In genomic region chr14:92317511-92317910, GRCh38 we compare ENCODE assay signal across 23 cellular contexts. TPM values are rescaled to one million over a fixed set of nuclear protein-coding genes. Genes with fewer than 3 reads are reported as not detected.
A peak's percentile ranks its signal among the peaks of the same experiment; 100 is the strongest.
DNase-seq lines count a peak whose midpoint lies in the region; ATAC-seq, FAIRE-seq and TF ChIP-seq lines count a peak whose summit lies in the region.
"Had no signal": no experiment of that assay in that cellular context is flagged by ENCODE, and none has a peak within 500 bp of the region (broad histone marks: within the 10 kb centered on the region; RNA-seq: fewer than 3 reads in every experiment).

No MANE protein-coding gene starts in this region.

- CTCF ChIA-PET in IMR-90 (lab: Yijun Ruan, JAX): no interaction called here

- no peak overlapping the region for H4K5ac ChIP-seq in IMR-90 (ENCODE audit: low read depth, low read length)

- in situ Hi-C loops in IMR-90 (cut with MboI; ENCODE audit: low sequenced_read_pairs): no loop called here

- dilution Hi-C loops in IMR-90 (cut with HindIII; ENCODE audit: low sequenced_read_pairs, unreplicated experiment): no loop called here

- no peak for FAIRE-seq in pancreas (lab: Jason Lieb, UNC)
- FAIRE-seq: endometrium, frontal cortex, HepG2, kidney had no signal

- H3K4me1 ChIP-seq in BLaER1 (peaks cover 17% of the 10 kb centered on the region), IMR-90 (ENCODE audit: control insufficient read depth, insufficient read depth, low read length) (no peaks in the 10 kb centered on the region), adrenal gland (replicated peaks in 1 of 2) (no peaks in the 10 kb centered on the region), pancreas (no peaks in the 10 kb centered on the region)
- H3K4me1 ChIP-seq: HAP-1, testis had no signal

- no peak overlapping the region for H2AFZ ChIP-seq in IMR-90 (replicated peaks; ENCODE audit: low read length, poor library complexity)

- H2AK5ac ChIP-seq in IMR-90 (ENCODE audit: low read depth, low read length): no peak overlapping the region

- H3K36me3 ChIP-seq in BLaER1 (no peaks in the 10 kb centered on the region), IMR-90 (ENCODE audit: control insufficient read depth, insufficient read depth, low read length) (no peaks in the 10 kb centered on the region), adrenal gland (replicated peaks in 1 of 2) (no peaks in the 10 kb centered on the region), pancreas (no peaks in the 10 kb centered on the region)
- H3K36me3 ChIP-seq: HAP-1, sigmoid colon had no signal

- no peak overlapping the region for H4K8ac ChIP-seq in IMR-90 (ENCODE audit: low read depth in 2 of 2, low read length in 2 of 2)

- no peak for ATAC-seq in IMR-90 (ENCODE audit: low read depth)
- no peak for ATAC-seq in pancreas
- ATAC-seq: HepG2; naive thymus-derived CD8-positive, alpha-beta T cell; Right ventricle myocardium inferior; stimulated activated memory B cell treated with anti-CD40 and anti-IgM and Interleukin-4, amounts not matched to agents 10 μg/mL and 1 μg/mL and 100 μg/mL, for 72 hours had no signal

- H3K9ac ChIP-seq in BLaER1 (no peak overlapping the region), IMR-90 (ENCODE audit: low read depth, low read length) (no peak overlapping the region)

- no peaks in the 10 kb centered on the region for H4K20me1 ChIP-seq in BLaER1
- no peaks in the 10 kb centered on the region for H4K20me1 ChIP-seq in IMR-90 (ENCODE audit: insufficient read depth, low read length)

- no peak overlapping the region for H3K56ac ChIP-seq in IMR-90 (ENCODE audit: extremely low read depth, insufficient read depth, low read length)

- H3K9me3 ChIP-seq in BLaER1: no peaks in the 10 kb centered on the region
- peaks cover 2% of the 10 kb centered on the region for H3K9me3 ChIP-seq in IMR-90 (ENCODE audit: control insufficient read depth, insufficient read depth, low read length)
- no peaks in the 10 kb centered on the region for H3K9me3 ChIP-seq in adrenal gland (replicated peaks in 1 of 3)
- no peaks in the 10 kb centered on the region for H3K9me3 ChIP-seq in pancreas
- H3K9me3 ChIP-seq: HAP-1, sigmoid colon, testis had no signal

- no peak overlapping the region for H4K91ac ChIP-seq in IMR-90 (ENCODE audit: insufficient read depth, low read depth, low read length)

- TF ChIP-seq CTCF in IMR-90 (conservative IDR thresholded peaks at IDR 0.05; ENCODE audit: low read depth, low read length) (no peak), choroid plexus epithelial cell (conservative IDR thresholded peaks at IDR 0.05; ENCODE audit: low read depth, low read length) (no peak), adrenal gland (IDR thresholded peaks at IDR 0.05) (no peak), pancreas (IDR thresholded peaks at IDR 0.05) (no peak)

- intact Hi-C loops in IMR-90 (cut with micrococcal nuclease): no loop called here
- intact Hi-C loops in adrenal gland (cut with DNase I): no loop called here
- intact Hi-C loops in pancreas (cut with DNase I): no loop called here

- H3K4me3 ChIP-seq in BLaER1 (no peak overlapping the region), IMR-90 (ENCODE audit: insufficient read depth, low read depth, low read length) (no peak overlapping the region), choroid plexus epithelial cell (ENCODE audit: low read depth, low read length) (no peak overlapping the region), adrenal gland (no peak overlapping the region), pancreas (no peak overlapping the region)
- H3K4me3 ChIP-seq: HAP-1, sigmoid colon, testis had no signal

- H3K23ac ChIP-seq in IMR-90 (ENCODE audit: low read depth, low read length): no peak overlapping the region

- H3K27me3 ChIP-seq in BLaER1: no peaks in the 10 kb centered on the region
- peaks cover 37% of the 10 kb centered on the region for H3K27me3 ChIP-seq in IMR-90 (ENCODE audit: control insufficient read depth, insufficient read depth, low read length)
- peaks cover 21% of the 10 kb centered on the region for H3K27me3 ChIP-seq in adrenal gland
- H3K27me3 ChIP-seq in pancreas: peaks cover 0 to 3% (median 0%) of the 10 kb centered on the region in 4 donors
- H3K27me3 ChIP-seq: testis had no signal

- H3K4me2 ChIP-seq in BLaER1 (0 out of 2 replicates have a peak overlapping the region, but pooled peaks have one; percentile 44), IMR-90 (ENCODE audit: low read depth, low read length) (no peak overlapping the region)

- no peak overlapping the region for H2BK120ac ChIP-seq in IMR-90 (ENCODE audit: low read depth, low read length)

- no peak overlapping the region for H2BK15ac ChIP-seq in IMR-90 (ENCODE audit: low read depth, low read length)

- DNase-seq in IMR-90: peak; percentile 38
- DNase-seq in choroid plexus epithelial cell (ENCODE audit: low read depth): peak; percentile 45
- peak; percentile 59 for DNase-seq in myocyte (ENCODE audit: low read depth)
- no peak for DNase-seq in NCI-H69 (lab: John Stamatoyannopoulos, UW)
- no peak for DNase-seq in DMS53 treated with DMSO at 0.1 percent for 48 hours (lab: John Stamatoyannopoulos, UW; ENCODE audit: unreplicated experiment)
- DNase-seq in adrenal gland: no peak
- DNase-seq in pancreas: no peak
- DNase-seq: activated CD4-positive, alpha-beta T cell treated with anti-CD3 and anti-CD28 coated beads, Interleukin-2, amount 50 U/mL, for 1 hour; CD4-positive, alpha-beta memory T cell; kidney; naive thymus-derived CD8-positive, alpha-beta T cell; NCI-H1436 treated with DMSO at 0.1 percent for 48 hours; NCI-H524; sigmoid colon; testis had no signal

- H3K27ac ChIP-seq in BLaER1 (no peak overlapping the region), IMR-90 (ENCODE audit: insufficient read depth, low read length) (no peak overlapping the region), adrenal gland (no peak overlapping the region), pancreas (no peak overlapping the region)
- H3K27ac ChIP-seq: sigmoid colon, testis had no signal

- no peak overlapping the region for H3K14ac ChIP-seq in IMR-90 (replicated peaks; ENCODE audit: low read depth, low read length)

- no peak overlapping the region for H2BK20ac ChIP-seq in IMR-90 (ENCODE audit: low read depth, low read length)

- no peak for TF ChIP-seq RAD21 in IMR-90 (IDR thresholded peaks at IDR 0.05; ENCODE audit: low read length)

- TF ChIP-seq POLR2A in IMR-90 (IDR thresholded peaks at IDR 0.05; ENCODE audit: low read depth, low read length) (no peak), adrenal gland (IDR thresholded peaks at IDR 0.05) (no peak)

- no peak overlapping the region for H2BK5ac ChIP-seq in IMR-90 (ENCODE audit: low read depth, low read length, poor library complexity, severe bottlenecking)

- BruUV-seq in IMR-90 (replicated peaks; lab: Mats Ljungman, UMichigan): no TSS peak

- no peak overlapping the region for H3K4ac ChIP-seq in IMR-90 (ENCODE audit: low read depth, low read length)

- H3K79me1 ChIP-seq in IMR-90 (ENCODE audit: low read depth in 1 of 2, low read length in 2 of 2): no peaks in the 10 kb centered on the region

- 17% methylated on average over 1 of the region's 5 CpGs; no CpG with 5 or more reads in 1 of the 2 experiments for WGBS in IMR-90 (ENCODE audit: extremely low coverage in 2 of 2, insufficient read length in 1 of 2), 2 experiments
- WGBS in adrenal gland, 4 donors: 43 to 51% (median 49%) methylated on average over 5 of the region's 5 CpGs
- WGBS in pancreas, 2 donors: 44 to 54% methylated on average over 5 of the region's 5 CpGs

- POLR2A ChIA-PET in IMR-90 (lab: Charles Lee; ENCODE audit: unreplicated experiment): no interaction called here

- H2AK9ac ChIP-seq in IMR-90 (replicated peaks; ENCODE audit: low read depth, low read length, poor library complexity): no peak overlapping the region

- no peaks in the 10 kb centered on the region for H3K9me1 ChIP-seq in IMR-90 (ENCODE audit: insufficient read depth, low read length)

- no peak overlapping the region for H3K18ac ChIP-seq in IMR-90 (ENCODE audit: low read depth, low read length)

TF ChIP-seq in IMR-90, 13 proteins besides CTCF, POLR2A, EP300 and RAD21:
- TF ChIP-seq ELK1 (IDR thresholded peaks at IDR 0.05; ENCODE audit: borderline replicate concordance, low read depth, low read length) (no peak), SMC3 (IDR thresholded peaks at IDR 0.05; ENCODE audit: low read depth, low read length) (no peak), BHLHE40 (IDR thresholded peaks at IDR 0.05; ENCODE audit: low read depth, low read length) (no peak), RFX5 (IDR thresholded peaks at IDR 0.05; ENCODE audit: low read depth, low read length) (no peak), MXI1 (IDR thresholded peaks at IDR 0.05; ENCODE audit: borderline replicate concordance, low read depth, low read length) (no peak)

RNA-seq across cellular contexts. Expression of gene SLC24A4, which starts 5.5 kb away (rescaled TPM):
- total RNA-seq in IMR-90 (2012; rRNA removed): under 0.01 TPM in 1 of 2 replicates, not detected in the other
- polyA plus RNA-seq in IMR-90 (2012; rRNA removed): not detected in 2 replicates
- polyA plus RNA-seq in IMR-90 (2012; cell fraction: cytosol; rRNA removed): 0.01 TPM in 1 of 2 replicates, not detected in the other
- polyA plus RNA-seq in IMR-90 (2012; cell fraction: nucleus; rRNA removed; ENCODE audit: low replicate concordance): not detected in 2 replicates
- not detected in 2 replicates for total RNA-seq in myocyte
- not detected for polyA plus RNA-seq in myocyte (2012)
- 1 to 10 TPM in 4 of 8 donors, under 1 TPM in 4; 0.39 to 1.9 (median 0.97) TPM for total RNA-seq in adrenal gland
- polyA plus RNA-seq in adrenal gland: under 1 TPM; 0.09 to 0.34 (median 0.32) TPM
- under 1 TPM; 0.04 to 0.14 (median 0.06) TPM for total RNA-seq in pancreas
- under 1 TPM; 0.07 to 0.08 TPM for polyA plus RNA-seq in pancreas
- total RNA-seq: activated T-helper 2 cell treated with anti-CD3 and anti-CD28 coated beads, Interferon-gamma antibody, Interleukin-2, Interleukin-4, amounts not matched to agents 10 μg/mL and 5 μg/mL and 100 μg/mL, durations not matched to agents 14 hours and 24 hours and 36 hours; CD4-positive, alpha-beta memory T cell; HepG2; naive thymus-derived CD8-positive, alpha-beta T cell had no signal
- polyA plus RNA-seq: CD4-positive, alpha-beta memory T cell; HepG2 had no signal

Comparison
In these comparisons a context has a peak if more than half of its experiments do, and no peak if none do; other contexts are left out.
1. DNase-seq: peak in IMR-90 (single experiment), choroid plexus epithelial cell (single experiment) and myocyte (single experiment); none in NCI-H69 (single experiment), DMS53 treated with DMSO at 0.1 percent for 48 hours (single experiment), adrenal gland (0 of 7) and pancreas (0 of 6).